17 cellular contexts compared by ENCODE assay signal in the genomic region with DNA sequence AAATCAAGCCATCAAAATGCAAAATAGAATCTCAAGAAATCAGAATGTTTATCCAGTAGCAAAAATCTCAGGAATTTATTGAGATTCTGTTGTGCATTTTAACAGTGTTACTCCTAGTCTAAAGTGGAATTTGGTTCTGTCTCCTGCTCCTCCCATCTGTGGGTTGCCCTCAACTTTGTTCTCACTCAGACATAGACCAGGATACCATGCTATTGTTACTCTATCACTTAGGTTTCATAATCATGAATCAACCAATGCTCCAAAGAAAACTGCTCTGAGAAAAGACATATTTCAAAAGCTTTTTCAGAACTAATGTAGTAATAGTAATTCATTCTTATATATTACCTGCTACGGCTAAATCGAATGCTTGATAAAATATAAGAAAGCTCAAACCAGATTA.
"Had no signal": no experiment of that assay in that cellular context is flagged by ENCODE, and none has a peak within 500 bp of the region (broad histone marks: within the 10 kb centered on the region; RNA-seq: fewer than 3 reads in every experiment).

No MANE protein-coding gene starts in this region.

- H3K36me3 Mint-ChIP-seq: activated naive CD4-positive, alpha-beta T cell treated with anti-CD3 and anti-CD28 coated beads, Interleukin-2, amount 50 U/mL, for 24 hours; naive B cell; stimulated activated memory B cell treated with anti-CD40 and anti-IgM and Interleukin-4, amounts not matched to agents 10 μg/mL and 1 μg/mL and 100 μg/mL, for 72 hours had no signal

- H3K9me3 ChIP-seq: esophagus muscularis mucosa, gastroesophageal sphincter, spleen, tibial nerve, vagina had no signal

- H3K27me3 ChIP-seq: esophagus muscularis mucosa, gastroesophageal sphincter, spleen, tibial nerve, vagina had no signal

- DNase-seq: activated CD4-positive, alpha-beta T cell treated with anti-CD3 and anti-CD28 coated beads, Interleukin-2, amount 50 U/mL, for 4 hours; activated effector memory CD4-positive, alpha-beta T cell treated with Interleukin-2 at 50 U/mL for 16 hours; activated T-cell treated with anti-CD3 and anti-CD28 coated beads, Interleukin-2, amount 50 U/mL, for 1 hour; amygdala; midbrain; naive B cell; right cardiac atrium; spleen; stimulated activated CD4-positive, alpha-beta T cell treated with anti-CD3 and anti-CD28 coated beads, Interleukin-1b, Interleukin-23, amount 100 ng/mL, for 48 hours had no signal

- H3K4me3 Mint-ChIP-seq: activated naive CD4-positive, alpha-beta T cell treated with anti-CD3 and anti-CD28 coated beads, Interleukin-2, amount 50 U/mL, for 24 hours; naive B cell; stimulated activated memory B cell treated with anti-CD40 and anti-IgM and Interleukin-4, amounts not matched to agents 10 μg/mL and 1 μg/mL and 100 μg/mL, for 72 hours; T-helper 2 cell treated with Interferon-gamma antibody and Interleukin-4, amounts not matched to agents 5 μg/mL and 100 μg/mL, for 36 hours had no signal

- H3K4me3 ChIP-seq: esophagus muscularis mucosa, gastroesophageal sphincter, spleen, tibial nerve, vagina had no signal

- ATAC-seq: activated CD4-positive, CD25-positive, alpha-beta regulatory T cell treated with anti-CD3 and anti-CD28 coated beads, Interleukin-2, amount 50 U/mL, for 24 hours; gastroesophageal sphincter; right cardiac atrium; stimulated activated memory B cell treated with anti-CD40 and anti-IgM and Interleukin-4, amounts not matched to agents 10 μg/mL and 1 μg/mL and 100 μg/mL, for 72 hours had no signal

- H3K9me3 Mint-ChIP-seq: T-helper 2 cell treated with Interferon-gamma antibody and Interleukin-4, amounts not matched to agents 5 μg/mL and 100 μg/mL, for 36 hours had no signal

- H3K27ac Mint-ChIP-seq: activated naive CD4-positive, alpha-beta T cell treated with anti-CD3 and anti-CD28 coated beads, Interleukin-2, amount 50 U/mL, for 24 hours; naive B cell; stimulated activated memory B cell treated with anti-CD40 and anti-IgM and Interleukin-4, amounts not matched to agents 10 μg/mL and 1 μg/mL and 100 μg/mL, for 72 hours; T-helper 2 cell treated with Interferon-gamma antibody and Interleukin-4, amounts not matched to agents 5 μg/mL and 100 μg/mL, for 36 hours had no signal

- H3K36me3 ChIP-seq: esophagus muscularis mucosa, gastroesophageal sphincter, spleen, vagina had no signal

- H3K4me1 ChIP-seq: spleen, vagina had no signal

- H3K4me1 Mint-ChIP-seq: activated naive CD4-positive, alpha-beta T cell treated with anti-CD3 and anti-CD28 coated beads, Interleukin-2, amount 50 U/mL, for 24 hours; naive B cell; stimulated activated memory B cell treated with anti-CD40 and anti-IgM and Interleukin-4, amounts not matched to agents 10 μg/mL and 1 μg/mL and 100 μg/mL, for 72 hours had no signal

- H3K27ac ChIP-seq: esophagus muscularis mucosa, gastroesophageal sphincter, spleen, tibial nerve, vagina had no signal

- H3K27me3 Mint-ChIP-seq: activated naive CD4-positive, alpha-beta T cell treated with anti-CD3 and anti-CD28 coated beads, Interleukin-2, amount 50 U/mL, for 24 hours; stimulated activated memory B cell treated with anti-CD40 and anti-IgM and Interleukin-4, amounts not matched to agents 10 μg/mL and 1 μg/mL and 100 μg/mL, for 72 hours had no signal
